31 cellular contexts compared by ENCODE assay signal in the genomic region with DNA sequence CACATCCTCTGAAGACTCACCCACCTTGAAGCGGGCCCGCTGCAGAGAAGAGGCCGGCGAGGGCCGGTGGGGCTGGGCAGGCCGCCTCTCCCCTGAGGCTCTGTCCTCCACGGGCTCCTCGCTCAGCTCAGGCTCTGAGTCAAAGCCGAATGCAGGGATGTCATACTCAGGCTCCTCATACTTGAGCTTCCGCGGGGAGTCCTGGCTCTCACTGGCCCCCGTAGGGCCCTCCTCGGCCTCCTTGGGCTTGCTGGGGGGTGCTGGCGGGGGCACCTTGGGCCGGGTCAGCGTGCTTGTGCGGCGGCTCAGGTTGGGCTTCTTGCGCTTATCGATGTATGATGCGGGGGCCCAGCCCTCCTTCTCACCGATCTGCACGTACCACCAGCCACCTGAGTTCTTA.
"Had no signal": no experiment of that assay in that cellular context is flagged by ENCODE, and none has a peak within 500 bp of the region (broad histone marks: within the 10 kb centered on the region; RNA-seq: fewer than 3 reads in every experiment).

No MANE protein-coding gene starts in this region.

- H3K4me2 ChIP-seq: KMS-11, PC-9 had no signal

- H3K27me3 ChIP-seq: adrenal gland, SJSA1 had no signal

- ATAC-seq: activated naive CD4-positive, alpha-beta T cell treated with anti-CD3 and anti-CD28 coated beads, Interleukin-2, amount 50 U/mL, for 72 hours; activated T-cell treated with anti-CD3 and anti-CD28 coated beads, Interleukin-2, amount 50 U/mL, for 4 hours had no signal

- FAIRE-seq: bronchial epithelial cell had no signal

- H3K9ac ChIP-seq: KMS-11 had no signal

- DNase-seq: activated B cell treated with CpG ODN at 0.5 μM for 24 hours; activated CD4-positive, alpha-beta memory T cell treated with anti-CD3 and anti-CD28 coated beads for 36 hours; activated CD4-positive, alpha-beta T cell treated with anti-CD3 and anti-CD28 coated beads for 4 hours; activated CD4-positive, alpha-beta T cell treated with anti-CD3 and anti-CD28 coated beads, Interleukin-2, amount 50 U/mL, for 1 hour; activated CD4-positive, CD25-positive, alpha-beta regulatory T cell treated with anti-CD3 and anti-CD28 coated beads, Interleukin-2, amount 50 U/mL, for 72 hours; activated CD8-positive, alpha-beta memory T cell treated with anti-CD3 and anti-CD28 coated beads, Interleukin-2, amount 50 U/mL, for 4 hours; activated gamma-delta T cell treated with Interleukin-2 at 50 U/mL for 16 hours; activated naive CD4-positive, alpha-beta T cell treated with anti-CD3 and anti-CD28 coated beads for 36 hours; activated T-cell treated with anti-CD3 and anti-CD28 coated beads for 4 hours; activated T-cell treated with anti-CD3 and anti-CD28 coated beads, Interleukin-2, amount 50 U/mL, for 4 hours; adrenal gland; MM.1S; MV-4-11; NCI-H1092; NCI-H1436 treated with DMSO at 0.1 percent for 48 hours; NCI-H1694 treated with DMSO at 0.1 percent for 48 hours; NCI-H2029; NCI-H345; NCI-H526; NCI-H748 treated with DMSO at 0.1 percent for 48 hours; PC-9; SHP77 treated with DMSO at 0.1 percent for 48 hours; SW 1271; T-helper 1 cell; T-helper 2 cell; T-helper 9 cell had no signal

- H3K27ac ChIP-seq: adrenal gland, KMS-11, PC-9, SJSA1, VCaP had no signal

- H3K9me3 ChIP-seq: adrenal gland, SJSA1 had no signal

- H2AFZ ChIP-seq: PC-9 had no signal

- H3K4me1 ChIP-seq: adrenal gland had no signal

- H3K4me3 ChIP-seq: adrenal gland, PC-9, SJSA1 had no signal
